9 cellular contexts compared by ENCODE assay signal in the genomic region with DNA sequence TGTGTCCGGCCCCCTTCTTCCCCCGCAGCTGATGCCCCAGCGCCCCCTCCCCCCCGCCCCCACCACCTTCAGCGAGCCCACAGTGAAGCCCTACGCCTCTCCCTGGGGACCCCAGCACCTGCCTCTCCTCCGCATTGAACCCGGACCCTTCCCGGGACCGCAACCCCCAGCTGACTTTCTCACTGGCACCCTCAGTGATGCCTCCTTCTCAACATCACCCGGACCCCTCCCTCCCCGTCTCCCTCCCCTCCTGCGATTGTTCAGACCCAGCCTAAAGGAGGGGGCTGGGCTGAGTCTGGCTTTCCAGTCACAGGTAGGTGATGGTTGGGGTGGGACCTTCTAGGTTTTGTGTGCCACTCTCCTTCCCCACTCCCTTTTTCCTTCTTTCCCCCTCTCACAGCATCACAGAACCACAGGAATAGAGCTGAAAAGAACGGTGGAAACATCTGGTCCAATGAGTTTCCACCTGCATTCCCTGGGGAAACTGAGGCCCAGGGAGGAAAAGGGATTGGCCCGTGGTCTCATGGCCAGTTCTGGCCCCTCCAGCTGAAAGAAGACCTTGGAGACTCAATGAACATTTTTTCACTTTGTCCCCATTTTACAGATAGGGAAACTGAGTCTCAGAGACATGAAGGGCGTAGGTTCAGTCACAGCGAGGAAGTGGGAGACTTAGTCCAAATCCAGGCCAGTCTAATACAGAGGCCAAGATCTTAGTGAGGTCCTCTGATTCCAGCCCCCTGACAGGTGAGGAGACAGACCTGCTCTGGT. TPM values are rescaled to one million over a fixed set of nuclear protein-coding genes. Genes with fewer than 3 reads are reported as not detected.
A peak's percentile ranks its signal among the peaks of the same experiment; 100 is the strongest.
DNase-seq lines count a peak whose midpoint lies in the region; ATAC-seq and TF ChIP-seq lines count a peak whose summit lies in the region.
"Had no signal": no experiment of that assay in that cellular context is flagged by ENCODE, and none has a peak within 500 bp of the region (broad histone marks: within the 10 kb centered on the region; RNA-seq: fewer than 3 reads in every experiment).

No MANE protein-coding gene starts in this region.

- no peaks in the 10 kb centered on the region for H3K9me3 Mint-ChIP-seq in T-cell
- no peaks in the 10 kb centered on the region for H3K9me3 Mint-ChIP-seq in Caco-2 (ENCODE audit: unreplicated experiment)
- H3K9me3 Mint-ChIP-seq: activated T-helper 1 cell treated with anti-CD3 and anti-CD28 coated beads, Interleukin-12 subunit alpha, Interleukin-12 subunit beta, Interleukin-2, Interleukin-4 antibody, amounts not matched to agents 30 ng/mL and 10 ng/mL and 1 ng/mL, durations not matched to agents 14 hours and 24 hours and 36 hours had no signal

- peak overlapping the region; percentile 72; the same call in 1 of the 2 replicates for H3K9ac ChIP-seq in ES-I3 (ENCODE audit: low read depth, low read length)

- H3K9me3 ChIP-seq in ES-I3 (ENCODE audit: control insufficient read depth, insufficient read depth, low read length) (no peaks in the 10 kb centered on the region), Caco-2 (no peaks in the 10 kb centered on the region)

- no peak for DNase-seq in T-cell
- DNase-seq in left ventricle myocardium superior: no peak
- no peak for DNase-seq in sciatic nerve (ENCODE audit: low spot score)
- DNase-seq in AG08396 (ENCODE audit: low spot score): no peak
- DNase-seq in activated CD4-positive, CD25-positive, alpha-beta regulatory T cell treated with anti-CD3 and anti-CD28 coated beads, Interleukin-2, amount 50 U/mL, for 72 hours: no peak
- no peak for DNase-seq in Caco-2

- ATAC-seq in T-cell (replicated peaks in 1 of 4) (peak in 1 of 4 experiments; percentile 10), left ventricle myocardium superior (peak; percentile 8), sciatic nerve (peak; percentile 34), HG03354 (IDR thresholded peaks at IDR 0.05; ENCODE audit: poor library complexity, severe bottlenecking, unreplicated experiment) (no peak)

- intact Hi-C loops in left ventricle myocardium superior (cut with micrococcal nuclease): no loop called here
- intact Hi-C loops in sciatic nerve (cut with DNase I): no loop called here
- intact Hi-C loops in Caco-2 (cut with micrococcal nuclease; ENCODE audit: unreplicated experiment): no loop called here

- POLR2A ChIA-PET in T-cell (lab: Charles Lee) (interaction anchor here (0.6 to 0.7 kb wide), 2 partner anchors 19 to 198 kb away, joined by 4 to 7 read pairs; no protein-coding TSS in a partner anchor), Caco-2 (lab: Charles Lee) (interaction anchor here (0.5 kb wide), 1 partner anchor 225 kb away, joined by 3 read pairs; no protein-coding TSS in a partner anchor)

- H3K36me3 Mint-ChIP-seq in T-cell (no peaks in the 10 kb centered on the region), Caco-2 (ENCODE audit: insufficient read depth, unreplicated experiment) (no peaks in the 10 kb centered on the region)

- H3K27ac Mint-ChIP-seq in T-cell: peak overlapping the region in 1 of 2 donors; percentile 41
- H3K27ac Mint-ChIP-seq in Caco-2 (ENCODE audit: unreplicated experiment): no peak overlapping the region
- H3K27ac Mint-ChIP-seq: activated T-helper 1 cell treated with anti-CD3 and anti-CD28 coated beads, Interleukin-12 subunit alpha, Interleukin-12 subunit beta, Interleukin-2, Interleukin-4 antibody, amounts not matched to agents 30 ng/mL and 10 ng/mL and 1 ng/mL, durations not matched to agents 14 hours and 24 hours and 36 hours had no signal

- no TSS peak for BruUV-seq in Caco-2 (replicated peaks; lab: Mats Ljungman, UMichigan)

- H3K4me1 Mint-ChIP-seq in T-cell (peaks cover 4 to 16% (median 15%) of the 10 kb centered on the region in 3 donors), Caco-2 (ENCODE audit: low read depth, unreplicated experiment) (no peaks in the 10 kb centered on the region)

- no peak overlapping the region for H3K4me3 ChIP-seq in Caco-2 (ENCODE audit: low read depth, low read length)

- TF ChIP-seq CTCF in Caco-2 (IDR thresholded peaks at IDR 0.05; ENCODE audit: insufficient read depth in 1 of 2, low read depth in 1 of 2, low read length in 1 of 2, severe bottlenecking in 1 of 2, unreplicated experiment in 1 of 2): no peak

- H3K27me3 ChIP-seq in Caco-2 (replicated peaks; ENCODE audit: control insufficient read depth, insufficient read depth, low read length): no peaks in the 10 kb centered on the region

- peak overlapping the region; percentile 81 to 88 (median 86) for H3K4me3 Mint-ChIP-seq in T-cell
- H3K4me3 Mint-ChIP-seq in Caco-2 (ENCODE audit: unreplicated experiment): no peak overlapping the region

- CTCF ChIA-PET in T-cell (lab: Charles Lee): interaction anchor here (1.0 to 2.4 kb wide), 3 partner anchors 10 to 13 kb away, joined by 4 to 14 read pairs (median 4); no protein-coding TSS in a partner anchor
- CTCF ChIA-PET in Caco-2 (lab: Charles Lee): no interaction called here

- H3K36me3 ChIP-seq in ES-I3 (ENCODE audit: insufficient read depth, low read length): no peaks in the 10 kb centered on the region
- H3K36me3 ChIP-seq in Caco-2 (ENCODE audit: control insufficient read depth, insufficient read depth, low read length): no peaks in the 10 kb centered on the region

- H3K4me1 ChIP-seq in ES-I3 (ENCODE audit: insufficient read depth, low read length) (peaks cover 3% of the 10 kb centered on the region; the same call in 1 of the 2 replicates), Caco-2 (no peaks in the 10 kb centered on the region)

- H3K27me3 Mint-ChIP-seq in T-cell: peaks cover 0 to 9% of the 10 kb centered on the region in 2 donors
- peaks cover 2% of the 10 kb centered on the region for H3K27me3 Mint-ChIP-seq in Caco-2 (ENCODE audit: insufficient read depth, unreplicated experiment)

RNA-seq across cellular contexts. Expression of a gene that starts 0.8 kb away (rescaled TPM):
- total RNA-seq in T-cell: 1 to 10 TPM; 2.1 to 5.9 (median 3.2) TPM
- total RNA-seq in left ventricle myocardium superior: 69.2 TPM
- 16.8 TPM for total RNA-seq in sciatic nerve
- not detected in 2 replicates for total RNA-seq in Caco-2 (2022)

RNA-seq across cellular contexts. Expression of a gene that starts 38.2 kb away (rescaled TPM):
- total RNA-seq in T-cell: not detected
- total RNA-seq in left ventricle myocardium superior: 2.8 TPM
- not detected for total RNA-seq in sciatic nerve
- 0.86 and 1.0 TPM in 2 replicates for total RNA-seq in Caco-2 (2022)
- total RNA-seq: activated T-helper 1 cell treated with anti-CD3 and anti-CD28 coated beads, Interleukin-12 subunit alpha, Interleukin-12 subunit beta, Interleukin-2, Interleukin-4 antibody, amounts not matched to agents 30 ng/mL and 10 ng/mL and 1 ng/mL, durations not matched to agents 14 hours and 24 hours and 36 hours had no signal

RNA-seq across cellular contexts. Expression of a gene that starts 44.1 kb away (rescaled TPM):
- total RNA-seq in T-cell (1,000 to 10,000 TPM; 3,117 to 3,787 (median 3,363) TPM), left ventricle myocardium superior (931 TPM), sciatic nerve (1,417 TPM), Caco-2 (2022) (1,713 and 1,899 TPM in 2 replicates)
